Comparison of ENCODE assay signal across 8 cellular contexts in the genomic region with DNA sequence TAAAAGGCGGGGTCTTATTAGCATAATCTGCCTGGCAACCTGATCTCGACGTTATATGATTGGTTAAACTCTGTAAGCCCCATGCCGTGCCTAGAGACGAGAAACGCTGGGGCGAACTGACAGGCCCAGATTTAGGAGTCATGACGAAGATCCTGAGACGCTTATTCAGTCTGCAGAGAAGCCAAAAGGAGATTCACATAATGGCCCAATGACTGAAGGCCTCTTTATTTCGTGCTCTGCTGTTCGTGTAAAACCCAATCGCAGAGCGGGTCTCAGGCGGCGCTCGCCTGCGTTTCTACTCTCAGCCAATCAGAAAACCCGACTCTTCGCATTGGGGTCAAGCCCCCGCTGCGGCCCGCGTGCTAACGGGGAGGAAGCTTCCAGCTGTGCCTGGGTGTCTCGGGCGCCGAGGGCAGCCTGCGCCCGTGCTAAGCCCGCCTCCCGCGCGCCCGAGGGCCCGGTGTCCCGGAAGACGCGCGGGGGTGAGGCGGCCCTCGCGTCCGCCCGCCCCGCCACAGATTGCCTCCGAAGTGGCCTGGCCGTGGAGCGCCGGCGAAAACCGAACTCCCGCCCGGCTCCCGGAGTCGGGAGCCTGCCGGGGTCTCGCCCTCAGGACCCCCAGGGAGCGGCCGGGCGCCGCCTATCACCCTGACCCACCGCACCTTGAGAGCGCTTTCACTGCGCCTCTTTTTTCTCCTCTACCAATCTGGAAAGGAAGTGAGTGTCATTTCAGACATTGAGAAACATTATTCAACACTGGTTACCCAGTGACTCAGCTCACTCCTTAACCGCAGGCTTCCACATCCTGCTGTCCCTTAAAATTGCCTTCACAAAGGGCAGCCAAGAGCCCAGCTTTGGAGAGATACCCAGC. TPM values are rescaled to one million over a fixed set of nuclear protein-coding genes. Genes with fewer than 3 reads are reported as not detected.
DNase-seq lines count a peak whose midpoint lies in the region; ATAC-seq and TF ChIP-seq lines count a peak whose summit lies in the region.

No MANE protein-coding gene starts in this region.

- peaks cover 27% of the 10 kb centered on the region for H3K4me1 Mint-ChIP-seq in activated naive CD8-positive, alpha-beta T cell (ENCODE audit: low read depth)

- H3K4me3 Mint-ChIP-seq in activated naive CD8-positive, alpha-beta T cell, result peak overlapping the region; percentile 99

- peak overlapping the region; percentile 100 for H3K27ac Mint-ChIP-seq in activated naive CD8-positive, alpha-beta T cell

- peak overlapping the region; percentile 99 for H3K27ac ChIP-seq in temporal lobe (ENCODE audit: low read depth, low read length)

- no peaks in the 10 kb centered on the region for H3K27me3 Mint-ChIP-seq in activated naive CD8-positive, alpha-beta T cell

- peak; percentile 74 for ATAC-seq in HG02623 (IDR thresholded peaks at IDR 0.05; ENCODE audit: unreplicated experiment)
- peak; percentile 86 for ATAC-seq in SK-N-SH treated with all-trans-retinoic acid at 6 μM for 48 hours

- TF ChIP-seq CTCF in GM10266 (IDR thresholded peaks at IDR 0.05; ENCODE audit: control insufficient read depth, insufficient read depth, low read depth, missing control alignments), result no peak

- H3K9me3 Mint-ChIP-seq in activated naive CD8-positive, alpha-beta T cell (ENCODE audit: low read depth), result no peaks in the 10 kb centered on the region

- no peaks in the 10 kb centered on the region for H3K36me3 Mint-ChIP-seq in activated naive CD8-positive, alpha-beta T cell

- DNase-seq in GM10266 (ENCODE audit: extremely low spot score) (peak; percentile 98), NCI-H1092 treated with DMSO at 0.1 percent for 48 hours (lab: John Stamatoyannopoulos, UW) (peak; percentile 100), glomerular visceral epithelial cell (ENCODE audit: extremely low spot score) (peak; percentile 96), occipital lobe (lab: John Stamatoyannopoulos, UW) (peak; percentile 99)

TF ChIP-seq in SK-N-SH treated with all-trans-retinoic acid at 6 μM for 48 hours, 23 proteins besides CTCF, POLR2A, EP300 and RAD21:
- TF ChIP-seq ESRRG (CRISPR knock-in tag; IDR thresholded peaks at IDR 0.05), result no peak
- TF ChIP-seq, protein P1, sequence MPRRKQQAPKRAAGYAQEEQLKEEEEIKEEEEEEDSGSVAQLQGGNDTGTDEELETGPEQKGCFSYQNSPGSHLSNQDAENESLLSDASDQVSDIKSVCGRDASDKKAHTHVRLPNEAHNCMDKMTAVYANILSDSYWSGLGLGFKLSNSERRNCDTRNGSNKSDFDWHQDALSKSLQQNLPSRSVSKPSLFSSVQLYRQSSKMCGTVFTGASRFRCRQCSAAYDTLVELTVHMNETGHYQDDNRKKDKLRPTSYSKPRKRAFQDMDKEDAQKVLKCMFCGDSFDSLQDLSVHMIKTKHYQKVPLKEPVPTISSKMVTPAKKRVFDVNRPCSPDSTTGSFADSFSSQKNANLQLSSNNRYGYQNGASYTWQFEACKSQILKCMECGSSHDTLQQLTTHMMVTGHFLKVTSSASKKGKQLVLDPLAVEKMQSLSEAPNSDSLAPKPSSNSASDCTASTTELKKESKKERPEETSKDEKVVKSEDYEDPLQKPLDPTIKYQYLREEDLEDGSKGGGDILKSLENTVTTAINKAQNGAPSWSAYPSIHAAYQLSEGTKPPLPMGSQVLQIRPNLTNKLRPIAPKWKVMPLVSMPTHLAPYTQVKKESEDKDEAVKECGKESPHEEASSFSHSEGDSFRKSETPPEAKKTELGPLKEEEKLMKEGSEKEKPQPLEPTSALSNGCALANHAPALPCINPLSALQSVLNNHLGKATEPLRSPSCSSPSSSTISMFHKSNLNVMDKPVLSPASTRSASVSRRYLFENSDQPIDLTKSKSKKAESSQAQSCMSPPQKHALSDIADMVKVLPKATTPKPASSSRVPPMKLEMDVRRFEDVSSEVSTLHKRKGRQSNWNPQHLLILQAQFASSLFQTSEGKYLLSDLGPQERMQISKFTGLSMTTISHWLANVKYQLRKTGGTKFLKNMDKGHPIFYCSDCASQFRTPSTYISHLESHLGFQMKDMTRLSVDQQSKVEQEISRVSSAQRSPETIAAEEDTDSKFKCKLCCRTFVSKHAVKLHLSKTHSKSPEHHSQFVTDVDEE (CRISPR knock-in tag; IDR thresholded peaks at IDR 0.05), result 0 out of 2 replicates have a peak, but pooled peaks have one; percentile 39

RNA-seq across cellular contexts. Expression of a gene that starts 0.4 kb away (rescaled TPM):
- total RNA-seq in occipital lobe, result 13.6 TPM
- 10.1 TPM for total RNA-seq in temporal lobe

Comparison
In these comparisons a context has a peak if more than half of its experiments do, and no peak if none do; other contexts are left out.
1. Peak in every context shown above with its lines: DNase-seq, ATAC-seq and H3K27ac ChIP-seq.